Comparison of ENCODE assay signal across 27 cellular contexts in genomic region chr2:147062073-147062472, GRCh38.
"Had no signal": no experiment of that assay in that cellular context is flagged by ENCODE, and none has a peak within 500 bp of the region (broad histone marks: within the 10 kb centered on the region; RNA-seq: fewer than 3 reads in every experiment).

No MANE protein-coding gene starts in this region.

- H3K27ac ChIP-seq: coronary artery, dorsolateral prefrontal cortex, epithelial cell of prostate, esophagus squamous epithelium, gastrocnemius medialis, heart right ventricle, left lung, lower lobe of right lung had no signal

- H3K4me3 ChIP-seq: coronary artery, dorsolateral prefrontal cortex, esophagus squamous epithelium, gastrocnemius medialis, heart right ventricle, left lung, lower lobe of right lung, mucosa of descending colon had no signal

- H3K9me3 ChIP-seq: esophagus squamous epithelium, gastrocnemius medialis, left lung, lower lobe of right lung, mucosa of descending colon had no signal

- DNase-seq: dermis blood vessel endothelial cell; dorsolateral prefrontal cortex; effector CD4-positive, alpha-beta T cell; effector memory CD4-positive, alpha-beta T cell; erythroblast; esophagus squamous epithelium; foreskin fibroblast; foreskin melanocyte; gastrocnemius medialis; glutamatergic neuron; head of caudate nucleus; heart right ventricle; hippocampal formation; left cardiac atrium; left lung; left ventricle myocardium superior; lower lobe of right lung; mesenchymal stem cell; mucosa of descending colon; naive B cell had no signal

- H3K36me3 Mint-ChIP-seq: mesothelial cell of epicardium had no signal

- ATAC-seq: esophagus mucosa, gastrocnemius medialis, heart right ventricle, left cardiac atrium, left ventricle myocardium superior, lower lobe of right lung, mucosa of descending colon had no signal

- FAIRE-seq: colon, islet of Langerhans, keratinocyte had no signal

- H3K4me1 Mint-ChIP-seq: naive B cell had no signal

- H3K4me3 Mint-ChIP-seq: mesothelial cell of epicardium, naive B cell had no signal

- H3K9me3 Mint-ChIP-seq: mesothelial cell of epicardium had no signal

- H3K4me1 ChIP-seq: gastrocnemius medialis, heart right ventricle, left lung, lower lobe of right lung had no signal

- H3K27me3 Mint-ChIP-seq: naive B cell had no signal

- H3K36me3 ChIP-seq: esophagus squamous epithelium, gastrocnemius medialis, heart right ventricle, left lung, lower lobe of right lung had no signal

- H3K27me3 ChIP-seq: dorsolateral prefrontal cortex, esophagus squamous epithelium, gastrocnemius medialis, heart right ventricle, left lung had no signal

- H3K27ac Mint-ChIP-seq: mesothelial cell of epicardium, naive B cell had no signal
